In genomic region chr20:54268941-54269340, GRCh38 we compare ENCODE assay signal across 22 cellular contexts.
"Had no signal": no experiment of that assay in that cellular context is flagged by ENCODE, and none has a peak within 500 bp of the region (broad histone marks: within the 10 kb centered on the region; RNA-seq: fewer than 3 reads in every experiment).

No MANE protein-coding gene starts in this region.

- H3K9me3 ChIP-seq: esophagus muscularis mucosa, heart right ventricle, lower lobe of right lung, uterus had no signal

- H3K4me3 ChIP-seq: esophagus muscularis mucosa, heart right ventricle, lower lobe of right lung, uterus had no signal

- H3K36me3 ChIP-seq: brain microvascular endothelial cell, esophagus muscularis mucosa, heart right ventricle, lower lobe of right lung, uterus had no signal

- H3K27me3 ChIP-seq: brain microvascular endothelial cell, esophagus muscularis mucosa, heart right ventricle, uterus had no signal

- H3K27ac ChIP-seq: brain microvascular endothelial cell, esophagus muscularis mucosa, heart right ventricle, lower lobe of right lung, uterus had no signal

- ATAC-seq: heart right ventricle; lower lobe of right lung; natural killer cell; stimulated activated naive B cell treated with anti-CD40 and anti-IgM and Interleukin-4, amounts not matched to agents 10 μg/mL and 1 μg/mL and 100 μg/mL, for 72 hours had no signal

- H3K4me1 ChIP-seq: esophagus muscularis mucosa, heart right ventricle, lower lobe of right lung, uterus had no signal

- DNase-seq: activated CD4-positive, alpha-beta T cell treated with anti-CD3 and anti-CD28 coated beads, Interleukin-2, amount 50 U/mL, for 1 hour; activated CD4-positive, CD25-positive, alpha-beta regulatory T cell treated with anti-CD3 and anti-CD28 coated beads, Interleukin-2, amount 50 U/mL, for 72 hours; activated CD8-positive, alpha-beta memory T cell treated with anti-CD3 and anti-CD28 coated beads for 24 hours; activated CD8-positive, alpha-beta memory T cell treated with anti-CD3 and anti-CD28 coated beads, Interleukin-2, amount 50 U/mL, for 48 hours; activated effector memory CD4-positive, alpha-beta T cell treated with Interleukin-2 at 50 U/mL for 16 hours; activated naive CD4-positive, alpha-beta T cell treated with anti-CD3 and anti-CD28 coated beads, Interleukin-2, amount 10 ng/mL, durations not matched to agents 7 days and 5 days; activated T-cell treated with anti-CD3 and anti-CD28 coated beads, Interleukin-2, amount 50 U/mL, for 48 hours; aorta; brain microvascular endothelial cell; cortex of kidney; effector CD4-positive, alpha-beta T cell; heart right ventricle; lower lobe of right lung; natural killer cell; nucleus accumbens; posterior cingulate gyrus; retina; stimulated activated naive B cell treated with anti-CD40 and anti-IgM and Interleukin-4, amounts not matched to agents 10 μg/mL and 1 μg/mL and 100 μg/mL, for 72 hours; T-helper 1 cell; T-helper 9 cell; uterus had no signal
